In the genomic region with DNA sequence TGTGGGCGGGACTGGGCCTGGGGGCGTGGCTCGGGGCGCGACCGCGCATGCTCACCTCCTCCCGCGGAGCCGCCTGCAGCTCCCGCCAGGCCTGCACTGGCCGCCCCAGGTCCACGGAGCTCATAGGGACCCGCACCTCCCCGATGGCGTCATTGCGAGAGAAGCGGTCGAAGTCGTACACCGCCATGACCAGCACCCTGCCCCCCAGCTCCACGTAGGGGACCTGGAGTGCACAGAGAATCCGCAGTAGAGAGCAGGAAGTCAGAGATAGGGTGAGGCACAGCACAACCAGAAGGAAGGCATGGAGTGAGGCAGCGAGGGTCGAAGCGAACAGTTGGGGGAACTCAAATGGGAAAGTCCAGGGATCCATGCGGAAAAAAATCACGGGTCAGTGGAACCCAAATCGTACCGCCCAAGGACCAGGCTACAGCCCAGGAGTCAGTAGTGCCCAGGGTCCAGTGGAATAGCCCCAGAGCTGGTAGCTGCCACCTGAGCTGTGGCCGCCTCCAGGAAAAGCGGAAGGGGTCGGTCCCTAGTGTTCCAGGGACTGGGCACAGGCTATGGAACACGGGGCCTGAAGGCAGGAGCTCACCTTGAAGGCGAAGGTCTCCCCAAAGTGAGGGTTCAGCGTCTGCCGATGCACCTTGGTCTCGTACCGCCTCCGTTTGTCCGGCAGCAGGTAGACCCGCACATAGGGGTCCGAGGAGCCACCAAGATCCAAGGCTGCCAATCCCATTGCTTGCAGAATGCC, we compare ENCODE assay signal across 26 cellular contexts. TPM values are rescaled to one million over a fixed set of nuclear protein-coding genes. Genes with fewer than 3 reads are reported as not detected.
DNase-seq lines count a peak whose midpoint lies in the region; ATAC-seq and TF ChIP-seq lines count a peak whose summit lies in the region.
"Had no signal": no experiment of that assay in that cellular context is flagged by ENCODE, and none has a peak within 500 bp of the region (broad histone marks: within the 10 kb centered on the region; RNA-seq: fewer than 3 reads in every experiment).

No MANE protein-coding gene starts in this region.

- H3K27me3 Mint-ChIP-seq in neural progenitor cell (ENCODE audit: insufficient read depth, low read depth): peaks cover 45% of the 10 kb centered on the region
- peaks cover 76% of the 10 kb centered on the region for H3K27me3 Mint-ChIP-seq in Calu3 (ENCODE audit: unreplicated experiment)
- peaks cover 27% of the 10 kb centered on the region for H3K27me3 Mint-ChIP-seq in chondrocyte (ENCODE audit: low read depth)

- H3K4me1 ChIP-seq in ES-I3 (ENCODE audit: insufficient read depth, low read length): peaks cover 6% of the 10 kb centered on the region
- peaks cover 6% of the 10 kb centered on the region for H3K4me1 ChIP-seq in neural progenitor cell

- peak; percentile 65 to 81 for DNase-seq in NCI-H1930 (lab: John Stamatoyannopoulos, UW)
- DNase-seq in ecto neural progenitor cell (ENCODE audit: low spot score): peak; percentile 59
- no peak for DNase-seq in neural progenitor cell (ENCODE audit: low spot score)
- no peak for DNase-seq in Calu3
- DNase-seq in chondrocyte (ENCODE audit: low spot score): no peak
- no peak for DNase-seq in NCI-H748 (lab: John Stamatoyannopoulos, UW; ENCODE audit: unreplicated experiment)
- DNase-seq: activated CD4-positive, alpha-beta T cell treated with anti-CD3 and anti-CD28 coated beads for 4 hours; activated naive CD4-positive, alpha-beta T cell treated with Interleukin-2 at 50 U/mL for 16 hours; activated T-cell treated with anti-CD3 and anti-CD28 coated beads, Interleukin-2, amount 50 U/mL, for 48 hours; brain microvascular endothelial cell; CD4-positive, alpha-beta memory T cell; esophagus squamous epithelium; GF-D8; kidney; NCI-H187 treated with DMSO at 0.1 percent for 48 hours; psoas muscle; SK-N-SH had no signal

- peaks cover 28% of the 10 kb centered on the region for H3F3A ChIP-seq in neural progenitor cell (ENCODE audit: low read depth)

- intact Hi-C loops in Calu3 (cut with micrococcal nuclease; ENCODE audit: unreplicated experiment): loop anchor here (5.0 to 10.0 kb wide), 2 partner anchors 37 to 80 kb away; a partner anchor contains a TSS

- no peak for ATAC-seq in HG03196 (IDR thresholded peaks at IDR 0.05; ENCODE audit: unreplicated experiment)

- no peaks in the 10 kb centered on the region for H3K9me3 ChIP-seq in ES-I3 (ENCODE audit: control insufficient read depth, insufficient read depth, low read length)
- no peaks in the 10 kb centered on the region for H3K9me3 ChIP-seq in neural progenitor cell (ENCODE audit: low read depth)
- H3K9me3 ChIP-seq: adrenal gland, esophagus squamous epithelium, neutrophil, psoas muscle, SK-N-SH had no signal

- no peaks in the 10 kb centered on the region for H3K79me2 ChIP-seq in neural progenitor cell (ENCODE audit: low read depth)

- BruUV-seq in Calu3 (replicated peaks; lab: Mats Ljungman, UMichigan): no TSS peak

- H3K36me3 ChIP-seq in ES-I3 (ENCODE audit: insufficient read depth, low read length) (no peaks in the 10 kb centered on the region), neural progenitor cell (no peaks in the 10 kb centered on the region)
- H3K36me3 ChIP-seq: adrenal gland, brain microvascular endothelial cell, esophagus squamous epithelium, neutrophil, upper lobe of left lung had no signal

- H3K36me3 Mint-ChIP-seq in neural progenitor cell: peaks cover 2% of the 10 kb centered on the region
- peaks cover 38% of the 10 kb centered on the region for H3K36me3 Mint-ChIP-seq in Calu3 (ENCODE audit: insufficient read depth, unreplicated experiment)
- no peaks in the 10 kb centered on the region for H3K36me3 Mint-ChIP-seq in chondrocyte (ENCODE audit: low read depth)

- no peak overlapping the region for H2AFZ ChIP-seq in neural progenitor cell (replicated peaks)

- H3K9me3 Mint-ChIP-seq in neural progenitor cell (peaks cover 11% of the 10 kb centered on the region), Calu3 (ENCODE audit: low read depth, unreplicated experiment) (no peaks in the 10 kb centered on the region), chondrocyte (ENCODE audit: low read depth) (no peaks in the 10 kb centered on the region)

- H3K9ac ChIP-seq in ES-I3 (ENCODE audit: low read depth, low read length) (peak overlapping the region; percentile 45; the same call in 1 of the 2 replicates), neural progenitor cell (no peak overlapping the region)
- H3K9ac ChIP-seq: SK-N-SH had no signal

- H3K4me2 ChIP-seq in neural progenitor cell: no peak overlapping the region
- H3K4me2 ChIP-seq: SK-N-SH had no signal

- CTCF ChIA-PET in Calu3 (lab: Charles Lee): interaction anchor here (0.6 to 2.4 kb wide), 4 partner anchors 9 to 34 kb away, joined by 3 to 7 read pairs (median 4); a partner anchor contains a TSS

- H3K27ac Mint-ChIP-seq in neural progenitor cell: no peak overlapping the region
- H3K27ac Mint-ChIP-seq in Calu3 (ENCODE audit: unreplicated experiment): no peak overlapping the region
- no peak overlapping the region for H3K27ac Mint-ChIP-seq in chondrocyte (ENCODE audit: unreplicated experiment)

- no peak overlapping the region for H3K4me3 ChIP-seq in neural progenitor cell
- H3K4me3 ChIP-seq: adrenal gland, esophagus squamous epithelium, lung, psoas muscle, upper lobe of left lung had no signal

- peaks cover 84% of the 10 kb centered on the region for H3K27me3 ChIP-seq in neural progenitor cell

- H3K27ac ChIP-seq in neural progenitor cell: no peak overlapping the region
- H3K27ac ChIP-seq: adrenal gland, brain microvascular endothelial cell, esophagus squamous epithelium, neutrophil, psoas muscle, upper lobe of left lung had no signal

- H4K20me1 ChIP-seq in neural progenitor cell (ENCODE audit: low read depth): peaks cover 8% of the 10 kb centered on the region

- H3K4me1 Mint-ChIP-seq in neural progenitor cell (peaks cover 36% of the 10 kb centered on the region), Calu3 (ENCODE audit: low read depth, unreplicated experiment) (peaks cover 45% of the 10 kb centered on the region), chondrocyte (ENCODE audit: low read depth) (peaks cover 23% of the 10 kb centered on the region)

- TF ChIP-seq CTCF in neural progenitor cell (IDR thresholded peaks at IDR 0.05): no peak
- no peak for TF ChIP-seq CTCF in Calu3 (IDR thresholded peaks at IDR 0.05; ENCODE audit: unreplicated experiment)
- TF ChIP-seq CTCF in chondrocyte (IDR thresholded peaks at IDR 0.05): no peak

- peak overlapping the region; percentile 58 for H3K4me3 Mint-ChIP-seq in neural progenitor cell
- no peak overlapping the region for H3K4me3 Mint-ChIP-seq in Calu3 (ENCODE audit: low read depth, unreplicated experiment)
- no peak overlapping the region for H3K4me3 Mint-ChIP-seq in chondrocyte (ENCODE audit: unreplicated experiment)

RNA-seq across cellular contexts. Expression of a gene that starts 4.8 kb away (rescaled TPM):
- total RNA-seq in neural progenitor cell (ENCODE audit: low replicate concordance) (0.22 TPM in 1 of 2 replicates, not detected in the other), Calu3 (2022) (0.54 and 0.71 TPM in 2 replicates), chondrocyte (0.80 TPM in 1 of 3 replicates, not detected in the others)
- total RNA-seq: CD4-positive, alpha-beta memory T cell; kidney; LHCN-M2; psoas muscle; skeletal muscle tissue had no signal

RNA-seq across cellular contexts. Expression of a gene that starts 8.9 kb away (rescaled TPM):
- total RNA-seq in neural progenitor cell (ENCODE audit: low replicate concordance): 9.1 and 12.0 TPM in 2 replicates
- total RNA-seq in Calu3 (2022): 10.3 and 13.1 TPM in 2 replicates
- total RNA-seq in chondrocyte: 0.90 to 2.2 TPM (median 1.3 TPM) in 3 replicates
- total RNA-seq: CD4-positive, alpha-beta memory T cell; frontal cortex; psoas muscle; skeletal muscle tissue had no signal

RNA-seq across cellular contexts. Expression of a gene that starts 17.8 kb away (rescaled TPM):
- 22.2 and 41.0 TPM in 2 replicates for total RNA-seq in neural progenitor cell (ENCODE audit: low replicate concordance)
- total RNA-seq in Calu3 (2022): 1.3 and 2.5 TPM in 2 replicates
- not detected in 3 replicates for total RNA-seq in chondrocyte
- total RNA-seq: CD4-positive, alpha-beta memory T cell; esophagus squamous epithelium had no signal

RNA-seq across cellular contexts. Expression of a gene that starts 26.3 kb away (rescaled TPM):
- total RNA-seq in neural progenitor cell (ENCODE audit: low replicate concordance) (74.1 and 121 TPM in 2 replicates), Calu3 (2022) (48.8 and 53.7 TPM in 2 replicates), chondrocyte (0.62 TPM in 1 of 3 replicates, not detected in the others)
- total RNA-seq: CD4-positive, alpha-beta memory T cell; kidney had no signal

RNA-seq across cellular contexts. Expression of a gene that starts 34.0 kb away (rescaled TPM):
- total RNA-seq in neural progenitor cell (ENCODE audit: low replicate concordance): not detected in 2 replicates
- 34.6 and 43.2 TPM in 2 replicates for total RNA-seq in Calu3 (2022)
- 0.42 to 0.54 TPM in 2 of 3 replicates, not detected in the other for total RNA-seq in chondrocyte
- total RNA-seq: CD4-positive, alpha-beta memory T cell had no signal

Comparison
In these comparisons a context has a peak if more than half of its experiments do, and no peak if none do; other contexts are left out.
1. DNase-seq: peak in NCI-H1930 (2 of 2) and ecto neural progenitor cell (single experiment); none in neural progenitor cell (single experiment), Calu3 (single experiment), chondrocyte (single experiment) and NCI-H748 (single experiment).